1 cellular context compared by ENCODE assay signal in genomic region chr1:39672551-39672947, GRCh38.
TF ChIP-seq lines count a peak whose summit lies in the region.

No MANE protein-coding gene starts in this region.

TF ChIP-seq in HCT116, 20 proteins besides CTCF, POLR2A, EP300 and RAD21 (continued from another document):
- TF ChIP-seq, protein P1, sequence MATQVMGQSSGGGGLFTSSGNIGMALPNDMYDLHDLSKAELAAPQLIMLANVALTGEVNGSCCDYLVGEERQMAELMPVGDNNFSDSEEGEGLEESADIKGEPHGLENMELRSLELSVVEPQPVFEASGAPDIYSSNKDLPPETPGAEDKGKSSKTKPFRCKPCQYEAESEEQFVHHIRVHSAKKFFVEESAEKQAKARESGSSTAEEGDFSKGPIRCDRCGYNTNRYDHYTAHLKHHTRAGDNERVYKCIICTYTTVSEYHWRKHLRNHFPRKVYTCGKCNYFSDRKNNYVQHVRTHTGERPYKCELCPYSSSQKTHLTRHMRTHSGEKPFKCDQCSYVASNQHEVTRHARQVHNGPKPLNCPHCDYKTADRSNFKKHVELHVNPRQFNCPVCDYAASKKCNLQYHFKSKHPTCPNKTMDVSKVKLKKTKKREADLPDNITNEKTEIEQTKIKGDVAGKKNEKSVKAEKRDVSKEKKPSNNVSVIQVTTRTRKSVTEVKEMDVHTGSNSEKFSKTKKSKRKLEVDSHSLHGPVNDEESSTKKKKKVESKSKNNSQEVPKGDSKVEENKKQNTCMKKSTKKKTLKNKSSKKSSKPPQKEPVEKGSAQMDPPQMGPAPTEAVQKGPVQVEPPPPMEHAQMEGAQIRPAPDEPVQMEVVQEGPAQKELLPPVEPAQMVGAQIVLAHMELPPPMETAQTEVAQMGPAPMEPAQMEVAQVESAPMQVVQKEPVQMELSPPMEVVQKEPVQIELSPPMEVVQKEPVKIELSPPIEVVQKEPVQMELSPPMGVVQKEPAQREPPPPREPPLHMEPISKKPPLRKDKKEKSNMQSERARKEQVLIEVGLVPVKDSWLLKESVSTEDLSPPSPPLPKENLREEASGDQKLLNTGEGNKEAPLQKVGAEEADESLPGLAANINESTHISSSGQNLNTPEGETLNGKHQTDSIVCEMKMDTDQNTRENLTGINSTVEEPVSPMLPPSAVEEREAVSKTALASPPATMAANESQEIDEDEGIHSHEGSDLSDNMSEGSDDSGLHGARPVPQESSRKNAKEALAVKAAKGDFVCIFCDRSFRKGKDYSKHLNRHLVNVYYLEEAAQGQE (IDR thresholded peaks at IDR 0.05; ENCODE audit: low read depth), result no peak
- no peak for TF ChIP-seq SP1 (IDR thresholded peaks at IDR 0.05; ENCODE audit: low read depth)
TF ChIP-seq in HCT116: peak in this region for 0.
